8 cellular contexts compared by ENCODE assay signal in genomic region chr3:160413613-160414248, GRCh38. TPM values are rescaled to one million over a fixed set of nuclear protein-coding genes. Genes with fewer than 3 reads are reported as not detected.
DNase-seq lines count a peak whose midpoint lies in the region; ATAC-seq, FAIRE-seq and TF ChIP-seq lines count a peak whose summit lies in the region.

No MANE protein-coding gene starts in this region.

- H3K36me3 Mint-ChIP-seq in MCF 10A (ENCODE audit: insufficient read depth, unreplicated experiment) = peaks cover 62% of the 10 kb centered on the region
- H3K36me3 Mint-ChIP-seq in stimulated activated memory B cell treated with anti-CD40 and anti-IgM and Interleukin-4, amounts not matched to agents 10 μg/mL and 1 μg/mL and 100 μg/mL, for 72 hours = peaks cover 22% of the 10 kb centered on the region

- intact Hi-C loops in MCF 10A (cut with micrococcal nuclease) = loop anchor here (1.0 to 10.0 kb wide), 4 partner anchors 71 to 381 kb away; partner anchors contain the start of gene C3orf80

- POLR2A ChIA-PET in MCF 10A (lab: Yijun Ruan, JAX) = interaction anchor here (0.9 to 6.8 kb wide), 4 partner anchors 11 to 35 kb away, joined by 3 to 70 read pairs (median 34); partner anchors contain the start of genes IFT80, SMC4 and TRIM59

- peak; percentile 78 for TF ChIP-seq CTCF in MCF 10A (IDR thresholded peaks at IDR 0.05; ENCODE audit: unreplicated experiment)

- peaks cover 2% of the 10 kb centered on the region for H3K9me3 Mint-ChIP-seq in MCF 10A (ENCODE audit: unreplicated experiment)
- no peaks in the 10 kb centered on the region for H3K9me3 Mint-ChIP-seq in stimulated activated memory B cell treated with anti-CD40 and anti-IgM and Interleukin-4, amounts not matched to agents 10 μg/mL and 1 μg/mL and 100 μg/mL, for 72 hours

- CTCF ChIA-PET in MCF 10A (lab: Yijun Ruan, JAX) = interaction anchor here (0.5 to 4.6 kb wide), 34 partner anchors 10 to 652 kb away, joined by 3 to 53 read pairs (median 4); partner anchors contain the start of gene IFT80

- H3K27me3 Mint-ChIP-seq in MCF 10A (ENCODE audit: insufficient read depth, unreplicated experiment) = no peaks in the 10 kb centered on the region
- H3K27me3 Mint-ChIP-seq in stimulated activated memory B cell treated with anti-CD40 and anti-IgM and Interleukin-4, amounts not matched to agents 10 μg/mL and 1 μg/mL and 100 μg/mL, for 72 hours = no peaks in the 10 kb centered on the region

- BruUV-seq in MCF 10A (replicated peaks; lab: Mats Ljungman, UMichigan) = no TSS peak

- H3K4me3 Mint-ChIP-seq in MCF 10A (ENCODE audit: unreplicated experiment) = no peak overlapping the region
- H3K4me3 Mint-ChIP-seq in stimulated activated memory B cell treated with anti-CD40 and anti-IgM and Interleukin-4, amounts not matched to agents 10 μg/mL and 1 μg/mL and 100 μg/mL, for 72 hours = no peak overlapping the region

- ATAC-seq in HG03060 (IDR thresholded peaks at IDR 0.05; ENCODE audit: low read depth, unreplicated experiment) = peak; percentile 70
- ATAC-seq in stimulated activated memory B cell treated with anti-CD40 and anti-IgM and Interleukin-4, amounts not matched to agents 10 μg/mL and 1 μg/mL and 100 μg/mL, for 72 hours = no peak

- TF ChIP-seq POLR2A in GM12892 (IDR thresholded peaks at IDR 0.05; ENCODE audit: low read depth, low read length) = no peak

- H3K27ac Mint-ChIP-seq in MCF 10A (ENCODE audit: low read depth, unreplicated experiment) = no peak overlapping the region
- H3K27ac Mint-ChIP-seq in stimulated activated memory B cell treated with anti-CD40 and anti-IgM and Interleukin-4, amounts not matched to agents 10 μg/mL and 1 μg/mL and 100 μg/mL, for 72 hours = no peak overlapping the region

- DNase-seq in GM12892 (ENCODE audit: insufficient read length) (no peak), NCI-H2171 (lab: John Stamatoyannopoulos, UW) (peak; percentile 54), UCSD-AML1 (lab: John Stamatoyannopoulos, UW; ENCODE audit: unreplicated experiment) (peak; percentile 30), MCF 10A (ENCODE audit: unreplicated experiment) (peak; percentile 79)
- DNase-seq in stimulated activated CD4-positive, alpha-beta T cell treated with anti-CD3 and anti-CD28 coated beads, Interleukin-1b, Interleukin-23, amount 100 ng/mL, for 4 hours (ENCODE audit: low read depth in 2 of 2) = peak; percentile 45 to 57

- FAIRE-seq in GM12892 (lab: Jason Lieb, UNC) (peak; percentile 33), islet of Langerhans (lab: Jason Lieb, UNC) (peak; percentile 99)

- peaks cover 18% of the 10 kb centered on the region for H3K4me1 Mint-ChIP-seq in MCF 10A (ENCODE audit: insufficient read depth, unreplicated experiment)
- no peaks in the 10 kb centered on the region for H3K4me1 Mint-ChIP-seq in stimulated activated memory B cell treated with anti-CD40 and anti-IgM and Interleukin-4, amounts not matched to agents 10 μg/mL and 1 μg/mL and 100 μg/mL, for 72 hours

RNA-seq across cellular contexts. Expression of gene SMC4, which starts 14.3 kb away (rescaled TPM):
- 115 TPM for polyA plus RNA-seq in GM12892 (2012; ENCODE audit: missing spikeins)
- total RNA-seq in MCF 10A (2022) = 89.3 and 116 TPM in 2 replicates

RNA-seq across cellular contexts. Expression of gene IFT80, which starts 14.7 kb away (rescaled TPM):
- polyA plus RNA-seq in GM12892 (2012; ENCODE audit: missing spikeins) = 17.4 TPM
- 22.6 and 29.0 TPM in 2 replicates for total RNA-seq in MCF 10A (2022)

RNA-seq across cellular contexts. Expression of gene TRIM59, which starts 35.9 kb away (rescaled TPM):
- 14.1 TPM for polyA plus RNA-seq in GM12892 (2012; ENCODE audit: missing spikeins)
- total RNA-seq in MCF 10A (2022) = 12.1 and 15.1 TPM in 2 replicates
